8 cellular contexts compared by ENCODE assay signal in genomic region chr15:96889734-96890480, GRCh38.
DNase-seq lines count a peak whose midpoint lies in the region; ATAC-seq and TF ChIP-seq lines count a peak whose summit lies in the region.

No MANE protein-coding gene starts in this region.

- H3K4me3 ChIP-seq in SJSA1 (peak overlapping the region; percentile 34), fibroblast of villous mesenchyme (ENCODE audit: low read depth, low read length) (peak overlapping the region; percentile 44)

- H3K4me1 ChIP-seq in SJSA1 (replicated peaks), result no peaks in the 10 kb centered on the region

- DNase-seq in activated CD4-positive, alpha-beta T cell treated with anti-CD3 and anti-CD28 coated beads for 36 hours, result no peak
- DNase-seq in activated CD4-positive, alpha-beta T cell treated with anti-CD3 and anti-CD28 coated beads for 48 hours, result no peak
- DNase-seq in SJSA1 (ENCODE audit: low read depth in 1 of 2, low spot score in 2 of 2), result peak in 1 of 2 experiments; percentile 35
- peak; percentile 31 for DNase-seq in fibroblast of villous mesenchyme (ENCODE audit: low read depth)
- no peak for DNase-seq in stimulated activated naive CD8-positive, alpha-beta T cell treated with anti-CD3 and anti-CD28 coated beads, Interleukin-15, amount 100 ng/mL, for 72 hours
- DNase-seq in progenitor cell of endocrine pancreas (ENCODE audit: low spot score, unreplicated experiment), result no peak
- DNase-seq in activated CD8-positive, alpha-beta memory T cell treated with anti-CD3 and anti-CD28 coated beads, Interleukin-2, amount 50 U/mL, for 48 hours, result no peak
- DNase-seq in T1000 (lab: John Stamatoyannopoulos, UW), result no peak

- CTCF ChIA-PET in activated CD4-positive, alpha-beta T cell treated with anti-CD3 and anti-CD28 coated beads for 36 hours (lab: Charles Lee), result interaction anchor here (0.6 kb wide), 1 partner anchor 14 kb away, joined by 3 read pairs; no protein-coding TSS in a partner anchor

- no peaks in the 10 kb centered on the region for H3K9me3 ChIP-seq in SJSA1 (replicated peaks)

- H3K27ac ChIP-seq in SJSA1, result no peak overlapping the region

- no peaks in the 10 kb centered on the region for H3K9me3 Mint-ChIP-seq in activated CD4-positive, alpha-beta T cell treated with anti-CD3 and anti-CD28 coated beads for 36 hours (ENCODE audit: low read depth)
- no peaks in the 10 kb centered on the region for H3K9me3 Mint-ChIP-seq in stimulated activated naive CD8-positive, alpha-beta T cell treated with anti-CD3 and anti-CD28 coated beads, Interleukin-15, amount 100 ng/mL, for 72 hours
- H3K9me3 Mint-ChIP-seq in progenitor cell of endocrine pancreas (ENCODE audit: low read depth), result peaks cover 4% of the 10 kb centered on the region

- TF ChIP-seq CTCF in fibroblast of villous mesenchyme (IDR thresholded peaks at IDR 0.05; ENCODE audit: insufficient read depth, low read depth, low read length) (no peak), progenitor cell of endocrine pancreas (IDR thresholded peaks at IDR 0.05; ENCODE audit: unreplicated experiment) (no peak)

- no peak for ATAC-seq in activated CD4-positive, alpha-beta T cell treated with anti-CD3 and anti-CD28 coated beads for 36 hours
- no peak for ATAC-seq in stimulated activated naive CD8-positive, alpha-beta T cell treated with anti-CD3 and anti-CD28 coated beads, Interleukin-15, amount 100 ng/mL, for 72 hours

- no peaks in the 10 kb centered on the region for H3K27me3 ChIP-seq in SJSA1 (replicated peaks)

- H3K36me3 Mint-ChIP-seq in activated CD4-positive, alpha-beta T cell treated with anti-CD3 and anti-CD28 coated beads for 36 hours (ENCODE audit: low read depth), result no peaks in the 10 kb centered on the region
- H3K36me3 Mint-ChIP-seq in progenitor cell of endocrine pancreas (ENCODE audit: insufficient read depth), result no peaks in the 10 kb centered on the region

- peaks cover 14% of the 10 kb centered on the region for H3K4me1 Mint-ChIP-seq in activated CD4-positive, alpha-beta T cell treated with anti-CD3 and anti-CD28 coated beads for 36 hours
- H3K4me1 Mint-ChIP-seq in stimulated activated naive CD8-positive, alpha-beta T cell treated with anti-CD3 and anti-CD28 coated beads, Interleukin-15, amount 100 ng/mL, for 72 hours, result peaks cover 21% of the 10 kb centered on the region
- peaks cover 10% of the 10 kb centered on the region for H3K4me1 Mint-ChIP-seq in progenitor cell of endocrine pancreas (ENCODE audit: low read depth)

- intact Hi-C loops in activated CD4-positive, alpha-beta T cell treated with anti-CD3 and anti-CD28 coated beads for 36 hours (cut with DNase I, micrococcal nuclease), result loop anchor here in 1 of 2 experiments (10.0 kb wide), 1 partner anchor 535 kb away; no protein-coding TSS in a partner anchor

- POLR2A ChIA-PET in activated CD4-positive, alpha-beta T cell treated with anti-CD3 and anti-CD28 coated beads for 36 hours (lab: Charles Lee), result no interaction called here

- H3K36me3 ChIP-seq in SJSA1, result no peaks in the 10 kb centered on the region

- H3K27ac Mint-ChIP-seq in activated CD4-positive, alpha-beta T cell treated with anti-CD3 and anti-CD28 coated beads for 36 hours, result no peak overlapping the region
- peak overlapping the region in 1 of 2 donors; percentile 82 for H3K27ac Mint-ChIP-seq in stimulated activated naive CD8-positive, alpha-beta T cell treated with anti-CD3 and anti-CD28 coated beads, Interleukin-15, amount 100 ng/mL, for 72 hours
- no peak overlapping the region for H3K27ac Mint-ChIP-seq in progenitor cell of endocrine pancreas

- H3K4me3 Mint-ChIP-seq in activated CD4-positive, alpha-beta T cell treated with anti-CD3 and anti-CD28 coated beads for 36 hours, result peak overlapping the region; percentile 60
- H3K4me3 Mint-ChIP-seq in stimulated activated naive CD8-positive, alpha-beta T cell treated with anti-CD3 and anti-CD28 coated beads, Interleukin-15, amount 100 ng/mL, for 72 hours, result peak overlapping the region; percentile 75 to 76
- H3K4me3 Mint-ChIP-seq in progenitor cell of endocrine pancreas (ENCODE audit: low read depth), result no peak overlapping the region

- no peaks in the 10 kb centered on the region for H3K27me3 Mint-ChIP-seq in activated CD4-positive, alpha-beta T cell treated with anti-CD3 and anti-CD28 coated beads for 36 hours
- H3K27me3 Mint-ChIP-seq in stimulated activated naive CD8-positive, alpha-beta T cell treated with anti-CD3 and anti-CD28 coated beads, Interleukin-15, amount 100 ng/mL, for 72 hours, result no peaks in the 10 kb centered on the region
- H3K27me3 Mint-ChIP-seq in progenitor cell of endocrine pancreas, result peaks cover 27% of the 10 kb centered on the region
